Comparison of ENCODE assay signal across 1 cellular context in genomic region chr12:72432037-72432604, GRCh38.
TF ChIP-seq lines count a peak whose summit lies in the region.

No MANE protein-coding gene starts in this region.

TF ChIP-seq in GM12878, 131 proteins besides CTCF, POLR2A, EP300 and RAD21:
- TF ChIP-seq EZH2 (IDR thresholded peaks at IDR 0.05; ENCODE audit: borderline replicate concordance, control insufficient read depth, low read depth, low read length) = no peak
- TF ChIP-seq FOXK2 (IDR thresholded peaks at IDR 0.05) = no peak
- TF ChIP-seq, protein P1, sequence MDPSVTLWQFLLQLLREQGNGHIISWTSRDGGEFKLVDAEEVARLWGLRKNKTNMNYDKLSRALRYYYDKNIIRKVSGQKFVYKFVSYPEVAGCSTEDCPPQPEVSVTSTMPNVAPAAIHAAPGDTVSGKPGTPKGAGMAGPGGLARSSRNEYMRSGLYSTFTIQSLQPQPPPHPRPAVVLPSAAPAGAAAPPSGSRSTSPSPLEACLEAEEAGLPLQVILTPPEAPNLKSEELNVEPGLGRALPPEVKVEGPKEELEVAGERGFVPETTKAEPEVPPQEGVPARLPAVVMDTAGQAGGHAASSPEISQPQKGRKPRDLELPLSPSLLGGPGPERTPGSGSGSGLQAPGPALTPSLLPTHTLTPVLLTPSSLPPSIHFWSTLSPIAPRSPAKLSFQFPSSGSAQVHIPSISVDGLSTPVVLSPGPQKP (IDR thresholded peaks at IDR 0.05; ENCODE audit: low read depth, low read length) = no peak
- TF ChIP-seq CEBPZ (IDR thresholded peaks at IDR 0.05; ENCODE audit: low read depth, low read length) = no peak
- TF ChIP-seq ZBTB40 (IDR thresholded peaks at IDR 0.05; ENCODE audit: borderline replicate concordance) = no peak
- TF ChIP-seq MYC (IDR thresholded peaks at IDR 0.05; ENCODE audit: insufficient read depth, insufficient read length, insufficient replicate concordance, low read length, severe bottlenecking) = no peak
